ENCODE assay signal across 2 cellular contexts in the genomic region with DNA sequence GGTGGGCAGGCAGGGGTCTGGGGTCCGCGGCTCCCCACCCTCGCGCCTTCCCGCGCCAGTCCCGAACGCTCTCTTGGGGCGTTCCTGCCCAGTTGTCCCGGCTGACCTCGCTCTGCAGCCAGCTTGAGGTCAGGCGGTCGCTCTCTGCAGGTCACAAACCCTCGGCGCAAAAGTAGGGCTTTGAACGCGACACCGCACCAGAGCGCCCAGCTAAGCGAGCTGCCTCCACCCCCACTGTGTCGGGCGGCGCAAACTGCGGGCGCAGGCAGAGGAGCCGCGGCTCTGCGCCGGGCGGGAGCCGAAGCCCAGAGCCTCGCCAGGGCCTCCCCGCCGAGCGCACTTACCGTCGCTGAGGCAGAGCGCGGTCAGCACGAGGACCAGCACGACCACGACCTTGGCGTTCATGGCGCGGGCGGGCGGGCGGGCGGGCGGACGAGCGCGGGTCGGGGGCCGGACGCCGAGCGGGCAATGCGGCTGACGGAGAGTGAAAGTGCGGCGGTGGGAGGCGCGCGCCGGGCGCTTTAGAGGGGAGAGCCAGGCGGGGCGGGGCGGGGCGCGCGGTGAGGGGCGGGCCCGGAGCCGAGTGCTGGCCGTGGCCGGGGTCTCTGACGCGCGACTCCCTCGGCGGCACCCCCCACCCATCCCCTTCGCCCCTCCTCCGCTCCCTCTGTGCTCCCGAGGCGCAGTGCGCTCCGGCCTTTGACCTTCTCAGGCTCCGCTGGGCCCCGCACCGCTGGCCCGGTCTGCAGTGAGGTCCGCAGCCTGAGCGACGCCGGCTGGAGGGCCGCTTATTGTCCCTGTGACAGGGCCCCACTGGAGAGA.
TF ChIP-seq lines count a peak whose summit lies in the region.

Gene CXCL12, minus strand, starts transcription at position 497 of the 822 bp plus-strand sequence. Its CDS starts 92 bp downstream, at position 405.

TF ChIP-seq in A549, 52 proteins besides CTCF, POLR2A, EP300 and RAD21:
- TF ChIP-seq MYC (IDR thresholded peaks at IDR 0.05; ENCODE audit: borderline replicate concordance, low read length) (no peak), HOXA7 (CRISPR knock-in tag; IDR thresholded peaks at IDR 0.05) (no peak), JUNB (IDR thresholded peaks at IDR 0.05) (no peak), CHD2 (IDR thresholded peaks at IDR 0.05; ENCODE audit: low read length, partially characterized antibody) (no peak), CEBPB (IDR thresholded peaks at IDR 0.05) (no peak), ESRRA (IDR thresholded peaks at IDR 0.05; ENCODE audit: borderline replicate concordance, low read length) (no peak), HDAC2 (IDR thresholded peaks at IDR 0.05) (no peak), HES2 (IDR thresholded peaks at IDR 0.05) (no peak), CBX2 (IDR thresholded peaks at IDR 0.05; ENCODE audit: borderline replicate concordance, low read depth) (no peak)

TF ChIP-seq in H1, 55 proteins besides CTCF, POLR2A, EP300 and RAD21:
- TF ChIP-seq CHD7 (IDR thresholded peaks at IDR 0.05; ENCODE audit: insufficient replicate concordance, low read length), result no peak
- TF ChIP-seq TBP (IDR thresholded peaks at IDR 0.05; ENCODE audit: low read depth, low read length), result 0 out of 2 replicates have a peak, but pooled peaks have one; percentile 1
- no peak for TF ChIP-seq BRCA1 (IDR thresholded peaks at IDR 0.05; ENCODE audit: low read depth, low read length)
- TF ChIP-seq ATF2 (IDR thresholded peaks at IDR 0.05; ENCODE audit: low read length), result no peak
- no peak for TF ChIP-seq CHD1 (IDR thresholded peaks at IDR 0.05; ENCODE audit: low read depth, low read length)
- TF ChIP-seq BACH1 (IDR thresholded peaks at IDR 0.05; ENCODE audit: low read length), result no peak
- TF ChIP-seq, protein P1, sequence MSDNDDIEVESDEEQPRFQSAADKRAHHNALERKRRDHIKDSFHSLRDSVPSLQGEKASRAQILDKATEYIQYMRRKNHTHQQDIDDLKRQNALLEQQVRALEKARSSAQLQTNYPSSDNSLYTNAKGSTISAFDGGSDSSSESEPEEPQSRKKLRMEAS (IDR thresholded peaks at IDR 0.05), result peak; percentile 89
- peak; percentile 60 for TF ChIP-seq ASH2L (IDR thresholded peaks at IDR 0.05; ENCODE audit: low read length)
- TF ChIP-seq SP2 (IDR thresholded peaks at IDR 0.05; ENCODE audit: low read length), result no peak
- peak; percentile 46 for TF ChIP-seq KDM4A (IDR thresholded peaks at IDR 0.05; ENCODE audit: low read depth, low read length, severe bottlenecking)
- no peak for TF ChIP-seq TEAD4 (IDR thresholded peaks at IDR 0.05; ENCODE audit: low read depth, low read length)
- TF ChIP-seq ZNF274 (IDR thresholded peaks at IDR 0.05; ENCODE audit: borderline replicate concordance, extremely low read depth, low read length), result no peak
- TF ChIP-seq, protein P2, sequence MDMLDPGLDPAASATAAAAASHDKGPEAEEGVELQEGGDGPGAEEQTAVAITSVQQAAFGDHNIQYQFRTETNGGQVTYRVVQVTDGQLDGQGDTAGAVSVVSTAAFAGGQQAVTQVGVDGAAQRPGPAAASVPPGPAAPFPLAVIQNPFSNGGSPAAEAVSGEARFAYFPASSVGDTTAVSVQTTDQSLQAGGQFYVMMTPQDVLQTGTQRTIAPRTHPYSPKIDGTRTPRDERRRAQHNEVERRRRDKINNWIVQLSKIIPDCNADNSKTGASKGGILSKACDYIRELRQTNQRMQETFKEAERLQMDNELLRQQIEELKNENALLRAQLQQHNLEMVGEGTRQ (IDR thresholded peaks at IDR 0.05; ENCODE audit: low read length), result no peak
- TF ChIP-seq TAF1 (IDR thresholded peaks at IDR 0.05; ENCODE audit: low read depth, low read length), result no peak
- no peak for TF ChIP-seq SIN3A (conservative IDR thresholded peaks at IDR 0.05 in 1 of 2, IDR thresholded peaks at IDR 0.05 in 1 of 2; ENCODE audit: low read depth in 1 of 2, low read length in 2 of 2)
- peak; percentile 31; the same call in 1 of the 2 replicates for TF ChIP-seq RBBP5 (IDR thresholded peaks at IDR 0.05; ENCODE audit: borderline replicate concordance, low read depth, low read length)
- no peak for TF ChIP-seq NANOG (IDR thresholded peaks at IDR 0.05; ENCODE audit: insufficient read depth, low read depth, low read length, poor library complexity, severe bottlenecking)
- TF ChIP-seq RNF2 (IDR thresholded peaks at IDR 0.05; ENCODE audit: borderline replicate concordance, low read depth, low read length, missing control alignments, poor library complexity, severe bottlenecking), result no peak
- TF ChIP-seq CEBPB (IDR thresholded peaks at IDR 0.05; ENCODE audit: low read depth, low read length), result no peak
- 0 out of 4 replicates have a peak, but pooled peaks of 1 of the 2 experiments have one; percentile 40 for TF ChIP-seq HDAC2 (IDR thresholded peaks at IDR 0.05; ENCODE audit: borderline replicate concordance in 1 of 2, low read depth in 2 of 2, low read length in 2 of 2)
- TF ChIP-seq, protein P3, sequence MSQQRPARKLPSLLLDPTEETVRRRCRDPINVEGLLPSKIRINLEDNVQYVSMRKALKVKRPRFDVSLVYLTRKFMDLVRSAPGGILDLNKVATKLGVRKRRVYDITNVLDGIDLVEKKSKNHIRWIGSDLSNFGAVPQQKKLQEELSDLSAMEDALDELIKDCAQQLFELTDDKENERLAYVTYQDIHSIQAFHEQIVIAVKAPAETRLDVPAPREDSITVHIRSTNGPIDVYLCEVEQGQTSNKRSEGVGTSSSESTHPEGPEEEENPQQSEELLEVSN (IDR thresholded peaks at IDR 0.05), result peak; percentile 71
- no peak for TF ChIP-seq SRF (IDR thresholded peaks at IDR 0.05; ENCODE audit: low read depth, low read length)
- TF ChIP-seq TAF7 (optimal IDR thresholded peaks at IDR 0.05; ENCODE audit: borderline replicate concordance, low read depth, low read length), result no peak
- TF ChIP-seq KDM5A (IDR thresholded peaks at IDR 0.05; ENCODE audit: low read length), result no peak
TF ChIP-seq in H1: peak in this region for 7.
